8 cellular contexts compared by ENCODE assay signal in the genomic region with DNA sequence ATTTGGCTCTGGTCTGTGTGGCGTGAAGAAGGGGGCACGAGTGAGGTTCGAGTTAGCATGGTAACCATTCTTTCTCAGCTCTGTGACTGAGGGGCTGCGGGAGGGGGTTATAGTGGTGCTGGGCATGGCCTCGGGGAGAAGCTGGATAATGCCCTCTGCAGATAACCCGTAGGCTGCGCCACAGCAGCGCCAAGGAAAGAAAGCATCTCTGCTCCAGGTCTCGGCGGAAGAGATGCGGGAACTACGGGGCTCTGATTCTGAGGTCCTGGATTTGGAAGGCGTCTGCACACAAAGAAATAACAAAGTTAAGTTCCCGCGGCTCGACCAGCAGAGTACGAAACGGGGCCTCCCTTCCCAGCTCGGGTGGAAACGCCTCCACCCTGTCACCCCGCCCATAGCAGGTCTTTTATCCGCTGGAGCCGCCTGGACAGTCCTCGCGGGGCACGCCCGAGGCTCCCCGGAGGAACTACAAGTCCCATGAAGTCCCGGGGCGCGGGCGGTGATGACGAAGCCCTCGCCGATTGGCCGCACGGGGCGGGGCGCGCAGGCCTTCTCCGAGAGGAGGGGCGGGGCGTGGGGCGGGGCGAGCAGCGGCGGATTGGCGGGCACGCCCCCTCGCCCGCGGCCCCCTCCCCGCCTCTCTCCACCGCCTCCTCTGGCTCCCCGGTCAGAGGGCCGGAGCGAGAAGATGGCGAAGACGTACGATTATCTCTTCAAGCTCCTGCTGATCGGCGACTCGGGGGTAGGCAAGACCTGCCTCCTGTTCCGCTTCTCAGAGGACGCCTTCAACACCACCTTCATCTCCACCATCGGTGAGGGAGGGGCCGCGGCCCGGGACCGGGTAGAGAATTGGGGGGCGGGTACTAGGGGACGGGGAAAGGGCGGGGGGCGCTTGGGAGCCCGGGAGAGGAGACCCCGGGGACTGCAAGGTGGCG. TPM values are rescaled to one million over a fixed set of nuclear protein-coding genes. Genes with fewer than 3 reads are reported as not detected.
DNase-seq lines count a peak whose midpoint lies in the region; ATAC-seq and FAIRE-seq lines count a peak whose summit lies in the region.

Gene RAB8B, plus strand, starts transcription at position 670 of the 935 bp plus-strand sequence. Its CDS starts 19 bp downstream, at position 689.

- peak within 1 kb of the TSS; percentile 99 for H3K4me2 ChIP-seq in mesendoderm (ENCODE audit: low read length)

- H2BK120ac ChIP-seq in mesendoderm (ENCODE audit: low read depth, low read length) = no peak within 1 kb of the TSS

- H3K9me3 ChIP-seq in NT2/D1 (ENCODE audit: insufficient read depth, low read length) = no peaks in the 10 kb centered on the region
- H3K9me3 ChIP-seq in endocrine pancreas (ENCODE audit: control insufficient read depth, low read length) = no peaks in the 10 kb centered on the region

- no CpG with 5 or more reads among the region's 77 CpGs for WGBS in mesendoderm (ENCODE audit: extremely low coverage, insufficient coverage, low lambda C conversion rate)

- peaks cover 18% of the 10 kb centered on the region for H3K79me2 ChIP-seq in mesendoderm (ENCODE audit: control insufficient read depth, insufficient read depth, low read length)

- FAIRE-seq in HTR-8/SVneo (lab: Jason Lieb, UNC) = no peak

- peak; percentile 62 for ATAC-seq in GM21367 (IDR thresholded peaks at IDR 0.05; ENCODE audit: unreplicated experiment)

- H3K56ac ChIP-seq in mesendoderm (ENCODE audit: low read length) = peak within 1 kb of the TSS; percentile 90

- peak within 1 kb of the TSS; percentile 63 for H3K4me3 ChIP-seq in NT2/D1 (ENCODE audit: insufficient read length, low read depth)
- H3K4me3 ChIP-seq in endocrine pancreas (ENCODE audit: control insufficient read depth, insufficient read depth, low read length) = peak within 1 kb of the TSS; percentile 85
- H3K4me3 ChIP-seq in mesendoderm (ENCODE audit: low read length) = peak within 1 kb of the TSS; percentile 87

- in situ Hi-C loops in Caki2 (cut with HindIII; ENCODE audit: low pct_unique_long_range_greater_than_20kb, low sequenced_read_pairs) = no loop called here

- peak within 1 kb of the TSS; percentile 57 for H3K23ac ChIP-seq in mesendoderm (ENCODE audit: low read length)

- H3K18ac ChIP-seq in mesendoderm (ENCODE audit: low read length) = peak within 1 kb of the TSS; percentile 28

- peak within 1 kb of the TSS; percentile 65 for H2BK5ac ChIP-seq in mesendoderm (ENCODE audit: low read length)

- H3K27me3 ChIP-seq in NT2/D1 (ENCODE audit: insufficient read depth, insufficient read length) = peaks cover 25% of the 10 kb centered on the region
- H3K27me3 ChIP-seq in endocrine pancreas (ENCODE audit: control insufficient read depth, insufficient read depth, low read length) = no peaks in the 10 kb centered on the region
- no peaks in the 10 kb centered on the region for H3K27me3 ChIP-seq in mesendoderm (ENCODE audit: insufficient read depth, low read length, poor library complexity)

- no peaks in the 10 kb centered on the region for H3K36me3 ChIP-seq in NT2/D1 (ENCODE audit: insufficient read depth, insufficient read length, low read length)
- H3K36me3 ChIP-seq in endocrine pancreas (ENCODE audit: control insufficient read depth, insufficient read depth, low read length) = no peaks in the 10 kb centered on the region
- no peaks in the 10 kb centered on the region for H3K36me3 ChIP-seq in mesendoderm (ENCODE audit: control insufficient read depth, insufficient read depth, low read length)

- H3K9ac ChIP-seq in NT2/D1 (ENCODE audit: insufficient read length, low read depth) (peak within 1 kb of the TSS; percentile 84), endocrine pancreas (ENCODE audit: control insufficient read depth, insufficient read depth, low read length) (peak within 1 kb of the TSS; percentile 76), mesendoderm (ENCODE audit: low read length) (peak within 1 kb of the TSS; percentile 94)

- H2AK5ac ChIP-seq in mesendoderm (ENCODE audit: low read length) = peak within 1 kb of the TSS; percentile 55

- no peak within 1 kb of the TSS for H4K5ac ChIP-seq in mesendoderm (ENCODE audit: low read length)

- DNase-seq in Caki2 (ENCODE audit: low read depth) (peak; percentile 91), HTR-8/SVneo (ENCODE audit: insufficient read length, low spot score) (peak; percentile 89), NT2/D1 (ENCODE audit: low read depth, low spot score) (peak; percentile 95), mesendoderm (peak; percentile 98)
- peak; percentile 94 for DNase-seq in activated CD8-positive, alpha-beta memory T cell treated with anti-CD3 and anti-CD28 coated beads, Interleukin-2, amount 50 U/mL, for 1 hour (ENCODE audit: extremely low read depth)
- DNase-seq in stimulated activated CD8-positive, alpha-beta memory T cell treated with anti-CD3 and anti-CD28 coated beads, Interleukin-12 subunit alpha, Interleukin-12 subunit beta, amount 100 ng/mL, for 4 hours (ENCODE audit: low read depth) = peak; percentile 98

- no peak within 1 kb of the TSS for H4K8ac ChIP-seq in mesendoderm (ENCODE audit: low read depth, low read length)

- H3K79me1 ChIP-seq in mesendoderm (ENCODE audit: low read length) = peaks cover 12% of the 10 kb centered on the region

- no peak within 1 kb of the TSS for H2BK15ac ChIP-seq in mesendoderm (replicated peaks; ENCODE audit: low read depth)

- no peak within 1 kb of the TSS for H3K27ac ChIP-seq in mesendoderm (ENCODE audit: low read depth, low read length)

- H3K4me1 ChIP-seq in NT2/D1 (ENCODE audit: insufficient read depth, insufficient read length) (no peaks in the 10 kb centered on the region), endocrine pancreas (ENCODE audit: control insufficient read depth, insufficient read depth, low read length) (peaks cover 16% of the 10 kb centered on the region), mesendoderm (ENCODE audit: control insufficient read depth, low read depth, low read length) (peaks cover 10% of the 10 kb centered on the region)

- no peak within 1 kb of the TSS for H3K4ac ChIP-seq in mesendoderm (ENCODE audit: low read depth, low read length)

RNA-seq across cellular contexts. Expression of gene RAB8B, which starts in this region (rescaled TPM):
- total RNA-seq in Caki2 (2014; rRNA removed; shearing (Covaris generic); ENCODE audit: low replicate concordance) = 8.0 and 10.4 TPM in 2 replicates
- 47.0 TPM for polyA plus RNA-seq in mesendoderm (2013, experiment 1 of 2)
- 45.5 TPM for polyA plus RNA-seq in mesendoderm (2013, experiment 2 of 2)
